Comparison of ENCODE assay signal across 8 cellular contexts in the genomic region with DNA sequence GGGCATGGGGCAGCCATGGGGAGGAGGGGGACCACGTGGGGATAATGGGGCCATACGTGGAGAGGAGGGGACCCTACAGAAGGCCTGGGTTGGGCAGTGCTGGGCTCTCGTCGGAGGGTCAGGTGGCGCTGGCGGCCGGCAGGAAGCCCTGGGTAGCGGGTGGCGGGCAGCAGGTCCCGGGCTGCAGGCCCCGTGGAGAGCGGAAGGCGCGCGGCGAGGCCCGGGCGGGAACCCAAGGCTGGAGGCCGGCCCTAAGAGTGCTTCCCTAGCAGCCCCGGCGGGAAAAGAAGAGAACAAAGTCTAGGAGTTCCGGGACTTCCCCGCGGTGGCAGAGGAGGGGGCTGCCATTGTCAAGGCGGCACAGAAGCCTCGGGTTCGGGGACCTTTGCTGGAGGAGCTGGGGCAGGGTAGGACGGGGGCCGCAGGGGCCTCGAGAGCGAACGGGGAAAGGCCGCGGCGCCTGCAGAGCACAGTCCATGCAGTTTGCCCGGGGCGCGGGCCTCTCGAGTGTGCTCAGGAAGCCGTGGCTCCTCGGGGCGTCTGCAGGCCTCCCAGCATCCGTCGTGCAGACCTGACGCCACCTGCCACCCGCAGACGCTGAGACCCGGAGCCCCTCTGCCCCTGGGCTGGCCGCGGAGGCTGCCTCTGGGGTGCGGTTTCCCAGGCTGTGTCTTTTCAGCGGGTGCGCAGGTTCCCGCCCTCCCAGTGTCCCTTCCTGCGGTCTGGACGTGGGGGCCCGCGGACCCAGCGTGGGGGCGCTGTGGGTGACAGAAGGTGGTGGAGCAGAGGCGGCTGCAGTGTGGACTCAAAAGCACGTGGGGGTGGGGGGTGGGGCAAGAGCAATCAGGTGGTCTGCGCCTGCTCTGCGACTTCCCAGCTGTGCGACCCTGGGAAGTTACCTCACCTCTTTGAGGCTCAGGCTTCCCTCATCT. TPM values are rescaled to one million over a fixed set of nuclear protein-coding genes. Genes with fewer than 3 reads are reported as not detected.
DNase-seq lines count a peak whose midpoint lies in the region; ATAC-seq and TF ChIP-seq lines count a peak whose summit lies in the region.

No MANE protein-coding gene starts in this region.

- WGBS in IMR-90 (ENCODE audit: extremely low coverage in 2 of 2, insufficient read length in 1 of 2), 2 experiments: 67% methylated on average over 40 of the region's 65 CpGs; no CpG with 5 or more reads in 1 of the 2 experiments

- BruUV-seq in IMR-90 (replicated peaks; lab: Mats Ljungman, UMichigan): no TSS peak

- no peak overlapping the region for H4K5ac ChIP-seq in IMR-90 (ENCODE audit: low read depth, low read length)

- no peak overlapping the region for H3K56ac ChIP-seq in IMR-90 (ENCODE audit: extremely low read depth, insufficient read depth, low read length)

- H4K20me1 ChIP-seq in IMR-90 (ENCODE audit: insufficient read depth, low read length): no peaks in the 10 kb centered on the region

- no peaks in the 10 kb centered on the region for H3K9me3 ChIP-seq in IMR-90 (ENCODE audit: control insufficient read depth, insufficient read depth, low read length)
- no peaks in the 10 kb centered on the region for H3K9me3 ChIP-seq in right atrium auricular region

- no peaks in the 10 kb centered on the region for H3K9me1 ChIP-seq in IMR-90 (ENCODE audit: insufficient read depth, low read length)

- no peak overlapping the region for H3K4me3 ChIP-seq in IMR-90 (ENCODE audit: insufficient read depth, low read depth, low read length)
- H3K4me3 ChIP-seq in right atrium auricular region: peak overlapping the region; percentile 36 to 54

- H2BK20ac ChIP-seq in IMR-90 (ENCODE audit: low read depth, low read length): no peak overlapping the region

- intact Hi-C loops in IMR-90 (cut with micrococcal nuclease): loop anchor here (2.0 to 10.0 kb wide), 2 partner anchors 117 to 819 kb away; no protein-coding TSS in a partner anchor

- H2BK120ac ChIP-seq in IMR-90 (ENCODE audit: low read depth, low read length): no peak overlapping the region

- H2BK15ac ChIP-seq in IMR-90 (ENCODE audit: low read depth, low read length): no peak overlapping the region

- H2AK5ac ChIP-seq in IMR-90 (ENCODE audit: low read depth, low read length): no peak overlapping the region

- H3K18ac ChIP-seq in IMR-90 (ENCODE audit: low read depth, low read length): no peak overlapping the region

- no peak overlapping the region for H3K4me2 ChIP-seq in IMR-90 (ENCODE audit: low read depth, low read length)

- no peak overlapping the region for H3K14ac ChIP-seq in IMR-90 (replicated peaks; ENCODE audit: low read depth, low read length)

- TF ChIP-seq RAD21 in IMR-90 (IDR thresholded peaks at IDR 0.05; ENCODE audit: low read length): no peak

- H3K79me1 ChIP-seq in IMR-90 (ENCODE audit: low read depth in 1 of 2, low read length in 2 of 2): no peaks in the 10 kb centered on the region

- H2AFZ ChIP-seq in IMR-90 (replicated peaks; ENCODE audit: low read length, poor library complexity): peak overlapping the region; percentile 94

- no peak overlapping the region for H3K9ac ChIP-seq in IMR-90 (ENCODE audit: low read depth, low read length)

- H3K23ac ChIP-seq in IMR-90 (ENCODE audit: low read depth, low read length): no peak overlapping the region

- H3K36me3 ChIP-seq in IMR-90 (ENCODE audit: control insufficient read depth, insufficient read depth, low read length) (no peaks in the 10 kb centered on the region), right atrium auricular region (no peaks in the 10 kb centered on the region)

- POLR2A ChIA-PET in IMR-90 (lab: Charles Lee; ENCODE audit: unreplicated experiment): no interaction called here

- H3K27me3 ChIP-seq in IMR-90 (ENCODE audit: control insufficient read depth, insufficient read depth, low read length): peaks cover 7% of the 10 kb centered on the region; the same call in 1 of the 2 replicates
- no peaks in the 10 kb centered on the region for H3K27me3 ChIP-seq in right atrium auricular region

- H3K4ac ChIP-seq in IMR-90 (ENCODE audit: low read depth, low read length): no peak overlapping the region

- peak; percentile 56 for DNase-seq in CD1c-positive myeloid dendritic cell (ENCODE audit: extremely low spot score)
- DNase-seq in IMR-90: no peak
- peak; percentile 75 for DNase-seq in activated effector memory CD4-positive, alpha-beta T cell treated with anti-CD3 and anti-CD28 coated beads, Interleukin-2, amount 50 U/mL, for 16 hours
- DNase-seq in right atrium auricular region (ENCODE audit: low spot score): no peak
- DNase-seq in stimulated activated CD4-positive, alpha-beta T cell treated with anti-CD3 and anti-CD28 coated beads, Interleukin-4, amount 100 ng/mL, for 24 hours: peak; percentile 33
- DNase-seq in COR-L47 (lab: John Stamatoyannopoulos, UW): no peak
- DNase-seq in NCI-H345 treated with DMSO at 0.1 percent for 48 hours (lab: John Stamatoyannopoulos, UW; ENCODE audit: unreplicated experiment): no peak
- DNase-seq in amniotic stem cell (lab: John Stamatoyannopoulos, UW): no peak

- TF ChIP-seq POLR2A in IMR-90 (IDR thresholded peaks at IDR 0.05; ENCODE audit: low read depth, low read length): no peak

- no peaks in the 10 kb centered on the region for H3K4me1 ChIP-seq in IMR-90 (ENCODE audit: control insufficient read depth, insufficient read depth, low read length)
- H3K4me1 ChIP-seq in right atrium auricular region: peaks cover 0 to 18% of the 10 kb centered on the region in 2 donors

- in situ Hi-C loops in IMR-90 (cut with MboI; ENCODE audit: low sequenced_read_pairs): no loop called here

- ATAC-seq in IMR-90 (ENCODE audit: low read depth): no peak

- no peak overlapping the region for H4K91ac ChIP-seq in IMR-90 (ENCODE audit: insufficient read depth, low read depth, low read length)

- no peak overlapping the region for H2BK5ac ChIP-seq in IMR-90 (ENCODE audit: low read depth, low read length, poor library complexity, severe bottlenecking)

- TF ChIP-seq CTCF in IMR-90 (conservative IDR thresholded peaks at IDR 0.05; ENCODE audit: low read depth, low read length) (no peak), right atrium auricular region (IDR thresholded peaks at IDR 0.05) (no peak)

- CTCF ChIA-PET in IMR-90 (lab: Yijun Ruan, JAX): interaction anchor here (0.6 to 1.5 kb wide), 8 partner anchors 8 to 77 kb away, joined by 3 to 5 read pairs (median 4); no protein-coding TSS in a partner anchor

- peak overlapping the region in 1 of 2 experiments; percentile 59; a peak in 2 of 4 replicates for H4K8ac ChIP-seq in IMR-90 (ENCODE audit: low read depth in 2 of 2, low read length in 2 of 2)

- H3K27ac ChIP-seq in IMR-90 (ENCODE audit: insufficient read depth, low read length) (no peak overlapping the region), right atrium auricular region (peak overlapping the region; percentile 75 to 78)

- H2AK9ac ChIP-seq in IMR-90 (replicated peaks; ENCODE audit: low read depth, low read length, poor library complexity): no peak overlapping the region

- dilution Hi-C loops in IMR-90 (cut with HindIII; ENCODE audit: low sequenced_read_pairs, unreplicated experiment): no loop called here

TF ChIP-seq in IMR-90, 13 proteins besides CTCF, POLR2A, EP300 and RAD21:
- TF ChIP-seq SMC3 (IDR thresholded peaks at IDR 0.05; ENCODE audit: low read depth, low read length): no peak
- TF ChIP-seq, protein P1, sequence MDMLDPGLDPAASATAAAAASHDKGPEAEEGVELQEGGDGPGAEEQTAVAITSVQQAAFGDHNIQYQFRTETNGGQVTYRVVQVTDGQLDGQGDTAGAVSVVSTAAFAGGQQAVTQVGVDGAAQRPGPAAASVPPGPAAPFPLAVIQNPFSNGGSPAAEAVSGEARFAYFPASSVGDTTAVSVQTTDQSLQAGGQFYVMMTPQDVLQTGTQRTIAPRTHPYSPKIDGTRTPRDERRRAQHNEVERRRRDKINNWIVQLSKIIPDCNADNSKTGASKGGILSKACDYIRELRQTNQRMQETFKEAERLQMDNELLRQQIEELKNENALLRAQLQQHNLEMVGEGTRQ (IDR thresholded peaks at IDR 0.05; ENCODE audit: low read depth, low read length): no peak
- TF ChIP-seq NFE2L2 (IDR thresholded peaks at IDR 0.05; ENCODE audit: low read depth, low read length): no peak
- TF ChIP-seq MAZ (IDR thresholded peaks at IDR 0.05; ENCODE audit: borderline replicate concordance, low read depth, low read length): no peak
- no peak for TF ChIP-seq CEBPB (IDR thresholded peaks at IDR 0.05; ENCODE audit: low read depth, low read length)
- TF ChIP-seq, protein P2, sequence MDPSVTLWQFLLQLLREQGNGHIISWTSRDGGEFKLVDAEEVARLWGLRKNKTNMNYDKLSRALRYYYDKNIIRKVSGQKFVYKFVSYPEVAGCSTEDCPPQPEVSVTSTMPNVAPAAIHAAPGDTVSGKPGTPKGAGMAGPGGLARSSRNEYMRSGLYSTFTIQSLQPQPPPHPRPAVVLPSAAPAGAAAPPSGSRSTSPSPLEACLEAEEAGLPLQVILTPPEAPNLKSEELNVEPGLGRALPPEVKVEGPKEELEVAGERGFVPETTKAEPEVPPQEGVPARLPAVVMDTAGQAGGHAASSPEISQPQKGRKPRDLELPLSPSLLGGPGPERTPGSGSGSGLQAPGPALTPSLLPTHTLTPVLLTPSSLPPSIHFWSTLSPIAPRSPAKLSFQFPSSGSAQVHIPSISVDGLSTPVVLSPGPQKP (IDR thresholded peaks at IDR 0.05; ENCODE audit: borderline replicate concordance, low read depth, low read length): no peak
- TF ChIP-seq RFX5 (IDR thresholded peaks at IDR 0.05; ENCODE audit: low read depth, low read length): no peak
- no peak for TF ChIP-seq FOS (IDR thresholded peaks at IDR 0.05; ENCODE audit: low read depth, low read length)
- TF ChIP-seq MXI1 (IDR thresholded peaks at IDR 0.05; ENCODE audit: borderline replicate concordance, low read depth, low read length): no peak
- TF ChIP-seq RCOR1 (IDR thresholded peaks at IDR 0.05; ENCODE audit: insufficient replicate concordance, low read length): no peak
- TF ChIP-seq BHLHE40 (IDR thresholded peaks at IDR 0.05; ENCODE audit: low read depth, low read length): no peak
- no peak for TF ChIP-seq CHD1 (IDR thresholded peaks at IDR 0.05; ENCODE audit: low read depth, low read length)
- no peak for TF ChIP-seq MAFK (IDR thresholded peaks at IDR 0.05; ENCODE audit: low read depth, low read length)

RNA-seq across cellular contexts. Expression of a gene that starts 19.4 kb away (rescaled TPM):
- total RNA-seq in IMR-90 (2012; rRNA removed) (289 and 506 TPM in 2 replicates), right atrium auricular region (10 to 100 TPM; 73.5 to 85.8 TPM)
- 215 and 267 TPM in 2 replicates for polyA plus RNA-seq in IMR-90 (2012; rRNA removed)
- 29.1 and 31.1 TPM in 2 replicates for polyA plus RNA-seq in IMR-90 (2012; cell fraction: cytosol; rRNA removed)
- 20.1 and 129 TPM in 2 replicates for polyA plus RNA-seq in IMR-90 (2012; cell fraction: nucleus; rRNA removed; ENCODE audit: low replicate concordance)

RNA-seq across cellular contexts. Expression of a gene that starts 46.6 kb away (rescaled TPM):
- not detected in 2 replicates for total RNA-seq in IMR-90 (2012; rRNA removed)
- not detected in 2 replicates for polyA plus RNA-seq in IMR-90 (2012; rRNA removed)
- not detected in 2 replicates for polyA plus RNA-seq in IMR-90 (2012; cell fraction: cytosol; rRNA removed)
- polyA plus RNA-seq in IMR-90 (2012; cell fraction: nucleus; rRNA removed; ENCODE audit: low replicate concordance): not detected in 2 replicates
- under 1 TPM; 0.67 to 0.93 TPM for total RNA-seq in right atrium auricular region

Comparison
In these comparisons a context has a peak if more than half of its experiments do, and no peak if none do; other contexts are left out.
1. DNase-seq: peak in CD1c-positive myeloid dendritic cell (single experiment), activated effector memory CD4-positive, alpha-beta T cell treated with anti-CD3 and anti-CD28 coated beads, Interleukin-2, amount 50 U/mL, for 16 hours (single experiment) and stimulated activated CD4-positive, alpha-beta T cell treated with anti-CD3 and anti-CD28 coated beads, Interleukin-4, amount 100 ng/mL, for 24 hours (single experiment); none in IMR-90 (single experiment), right atrium auricular region (single experiment), COR-L47 (single experiment), NCI-H345 treated with DMSO at 0.1 percent for 48 hours (single experiment) and amniotic stem cell (single experiment).